5 cellular contexts compared by ENCODE assay signal in the genomic region with DNA sequence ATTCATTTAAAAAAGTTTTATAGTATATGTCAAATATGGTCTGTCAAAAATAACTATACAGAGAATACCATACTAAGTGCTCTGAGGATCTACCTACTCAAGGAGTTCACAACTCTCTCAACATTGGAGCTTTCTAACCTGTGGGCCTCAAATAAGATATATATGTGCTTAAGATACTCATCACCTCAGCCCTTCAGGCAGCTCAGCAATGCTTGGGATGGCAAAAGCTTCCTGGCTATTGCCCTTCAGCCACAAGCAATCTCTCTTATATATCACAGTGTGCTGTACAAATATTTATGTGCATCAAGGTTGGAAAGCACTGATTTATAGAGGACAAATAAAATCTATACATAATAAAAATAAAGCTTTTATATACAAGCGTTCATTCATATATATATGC.
"Had no signal": no experiment of that assay in that cellular context is flagged by ENCODE, and none has a peak within 500 bp of the region (broad histone marks: within the 10 kb centered on the region; RNA-seq: fewer than 3 reads in every experiment).

No MANE protein-coding gene starts in this region.

- H3K4me1 Mint-ChIP-seq: IgD-negative memory B cell had no signal

- H3K27ac Mint-ChIP-seq: IgD-negative memory B cell had no signal

- DNase-seq: IMR-90, KBM-7 had no signal

- H3K9me3 Mint-ChIP-seq: IgD-negative memory B cell had no signal

- H3K4me3 ChIP-seq: K562 had no signal

- H3K27me3 Mint-ChIP-seq: IgD-negative memory B cell had no signal

- H3K36me3 Mint-ChIP-seq: IgD-negative memory B cell had no signal

- H3K27ac ChIP-seq: HL-60 had no signal

- H3K4me3 Mint-ChIP-seq: IgD-negative memory B cell had no signal
